In the genomic region with DNA sequence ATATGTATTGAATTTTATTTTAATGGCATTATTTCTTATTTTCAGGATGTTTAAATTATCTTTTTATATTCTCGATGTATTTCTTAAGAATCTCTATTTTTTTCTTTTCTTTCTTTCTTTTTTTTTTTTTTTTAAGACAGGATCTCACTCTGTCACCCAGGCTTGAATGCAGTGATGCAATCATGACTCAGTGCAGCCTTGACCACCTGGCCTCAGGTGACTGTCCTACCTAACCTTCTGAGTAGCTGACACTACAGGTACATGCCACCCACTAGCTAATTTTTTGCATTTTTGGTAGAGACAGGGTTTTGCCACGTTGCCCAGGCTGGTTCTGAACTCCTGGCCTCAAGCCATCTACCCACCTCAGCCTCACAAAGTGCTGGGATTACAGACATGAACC, we compare ENCODE assay signal across 20 cellular contexts.
DNase-seq lines count a peak whose midpoint lies in the region; ATAC-seq and TF ChIP-seq lines count a peak whose summit lies in the region.
"Had no signal": no experiment of that assay in that cellular context is flagged by ENCODE, and none has a peak within 500 bp of the region (broad histone marks: within the 10 kb centered on the region; RNA-seq: fewer than 3 reads in every experiment).

No MANE protein-coding gene starts in this region.

- no peak overlapping the region for H4K8ac ChIP-seq in trophoblast cell (ENCODE audit: low read depth, low read length)

- ATAC-seq in PC-3, result peak; percentile 45; the same call in 1 of the 2 replicates

- H3K36me3 ChIP-seq in PC-3 (ENCODE audit: low read depth, low read length) (no peaks in the 10 kb centered on the region), trophoblast cell (ENCODE audit: control insufficient read depth in 1 of 2, insufficient read depth in 2 of 2, low read length in 2 of 2) (no peaks in the 10 kb centered on the region)
- H3K36me3 ChIP-seq: BE2C had no signal

- no peak overlapping the region for H2AK5ac ChIP-seq in trophoblast cell (ENCODE audit: low read length)

- H3K9me3 ChIP-seq in PC-3 (ENCODE audit: low read length) (no peaks in the 10 kb centered on the region), trophoblast cell (ENCODE audit: insufficient read depth, low read depth, low read length) (peaks cover 3% of the 10 kb centered on the region)
- H3K9me3 ChIP-seq: BE2C had no signal

- no peaks in the 10 kb centered on the region for H3K9me2 ChIP-seq in PC-3 (replicated peaks; ENCODE audit: low read length)

- no peaks in the 10 kb centered on the region for H4K20me1 ChIP-seq in PC-3 (ENCODE audit: low read length)

- no peak overlapping the region for H3K14ac ChIP-seq in trophoblast cell (ENCODE audit: low read length)

- H3K23ac ChIP-seq in trophoblast cell (ENCODE audit: low read length), result no peak overlapping the region

- H2BK120ac ChIP-seq in trophoblast cell (ENCODE audit: insufficient read depth, low read length, poor library complexity), result no peak overlapping the region

- H3F3A ChIP-seq in PC-3 (ENCODE audit: low read length, unreplicated experiment), result no peaks in the 10 kb centered on the region

- H3K18ac ChIP-seq in trophoblast cell (ENCODE audit: low read length), result no peak overlapping the region

- H2BK5ac ChIP-seq in trophoblast cell (ENCODE audit: low read depth, low read length, poor library complexity), result no peak overlapping the region

- no TSS peak for BruUV-seq in PC-3 (replicated peaks; lab: Mats Ljungman, UMichigan)

- no peaks in the 10 kb centered on the region for H3K79me1 ChIP-seq in trophoblast cell (ENCODE audit: low read length)

- H3K27me3 ChIP-seq in PC-3 (ENCODE audit: low read length) (no peaks in the 10 kb centered on the region), trophoblast cell (ENCODE audit: insufficient read depth, low read length) (no peaks in the 10 kb centered on the region)
- H3K27me3 ChIP-seq: BE2C had no signal

- no peaks in the 10 kb centered on the region for H3K79me2 ChIP-seq in PC-3 (ENCODE audit: low read length)
- no peaks in the 10 kb centered on the region for H3K79me2 ChIP-seq in trophoblast cell (ENCODE audit: control insufficient read depth, insufficient read depth, low read length, poor library complexity)

- no peak for TF ChIP-seq CTCF in PC-3 (conservative IDR thresholded peaks at IDR 0.05; ENCODE audit: low read depth, low read length)
- no peak for TF ChIP-seq CTCF in epithelial cell of esophagus (IDR thresholded peaks at IDR 0.05; ENCODE audit: insufficient read depth, low read depth, low read length, missing control alignments)

- H3K27ac ChIP-seq in PC-3 (ENCODE audit: low read length) (no peak overlapping the region), trophoblast cell (ENCODE audit: low read depth, low read length) (no peak overlapping the region)

- no CpG with 5 or more reads among the region's 2 CpGs for WGBS in trophoblast cell (ENCODE audit: extremely low coverage, insufficient coverage, insufficient read length)

- H3K4me3 ChIP-seq in PC-3 (ENCODE audit: low read length), result no peak overlapping the region
- H3K4me3 ChIP-seq in epithelial cell of esophagus (ENCODE audit: low read length), result no peak overlapping the region
- H3K4me3 ChIP-seq in trophoblast cell (ENCODE audit: low read depth, low read length), result no peak overlapping the region

- peaks cover 20% of the 10 kb centered on the region for H3K4me1 ChIP-seq in PC-3 (ENCODE audit: insufficient read depth, low read length)
- H3K4me1 ChIP-seq in trophoblast cell (ENCODE audit: control insufficient read depth in 1 of 2, insufficient read depth in 2 of 2, low read length in 2 of 2), result peaks cover 0 to 2% of the 10 kb centered on the region in 2 experiments
- H3K4me1 ChIP-seq: BE2C had no signal

- intact Hi-C loops in PC-3 (cut with micrococcal nuclease), result loop anchor here (10.0 kb wide), 2 partner anchors 516 to 636 kb away; no protein-coding TSS in a partner anchor

- H3K4me2 ChIP-seq in PC-3 (ENCODE audit: low read length) (no peak overlapping the region), trophoblast cell (ENCODE audit: low read length) (no peak overlapping the region)

- H4K12ac ChIP-seq in trophoblast cell (ENCODE audit: low read depth, low read length), result no peak overlapping the region

- CTCF ChIA-PET in PC-3 (lab: Charles Lee) (interaction anchor here (0.6 kb wide), 1 partner anchor 69 kb away, joined by 4 read pairs; no protein-coding TSS in a partner anchor), HEK293T (lab: Yijun Ruan, JAX) (no interaction called here)

- peak; percentile 63 for DNase-seq in DMS53 (lab: John Stamatoyannopoulos, UW)
- peak; percentile 65 for DNase-seq in PC-3
- DNase-seq in epithelial cell of esophagus (ENCODE audit: low read depth), result peak; percentile 73
- peak; percentile 65 to 86 for DNase-seq in trophoblast cell
- DNase-seq in HEK293T (ENCODE audit: extremely low spot score), result no peak
- DNase-seq in NCI-H1092 (lab: John Stamatoyannopoulos, UW), result no peak
- no peak for DNase-seq in MV-4-11 (lab: John Stamatoyannopoulos, UW)
- DNase-seq: BE2C; DMS 273 treated with DMSO at 0.1 percent for 48 hours; GOT3; Kasumi-1; MM.1S; NCI-H1092 treated with DMSO at 0.1 percent for 48 hours; NCI-H1436 treated with DMSO at 0.1 percent for 48 hours; NCI-H2029; NCI-H2227 treated with DMSO at 0.1 percent for 48 hours; NCI-H510A treated with DMSO at 0.1 percent for 48 hours; NCI-H748 treated with DMSO at 0.1 percent for 48 hours; NK-92 treated with Interleukin-12 subunit alpha and Interleukin-12 subunit beta, amount 100 ng/mL, for 24 hours; Right ventricle myocardium superior had no signal

- POLR2A ChIA-PET in PC-3 (lab: Charles Lee; ENCODE audit: unreplicated experiment), result interaction anchor here (0.6 kb wide), 1 partner anchor 219 kb away, joined by 3 read pairs; the partner anchor contains the start of gene PTPRK
- POLR2A ChIA-PET in HEK293T (lab: Yijun Ruan, JAX), result no interaction called here

- H3K4ac ChIP-seq in trophoblast cell (ENCODE audit: low read depth, low read length), result no peak overlapping the region

- no peak overlapping the region for H4K91ac ChIP-seq in trophoblast cell (ENCODE audit: low read depth, low read length)

- H3K9ac ChIP-seq in PC-3 (ENCODE audit: low read length) (no peak overlapping the region), trophoblast cell (ENCODE audit: low read length) (no peak overlapping the region)

- H2AFZ ChIP-seq in PC-3 (ENCODE audit: low read length) (no peak overlapping the region), trophoblast cell (ENCODE audit: insufficient read depth, low read length, poor library complexity) (no peak overlapping the region)

- H2BK12ac ChIP-seq in trophoblast cell (ENCODE audit: low read length), result no peak overlapping the region

TF ChIP-seq in HEK293T, 16 proteins besides CTCF, POLR2A, EP300 and RAD21:
- TF ChIP-seq L3MBTL2 (conservative IDR thresholded peaks at IDR 0.05) (no peak), ARNT (IDR thresholded peaks at IDR 0.05) (no peak), ELF4 (IDR thresholded peaks at IDR 0.05) (no peak), HDGF (IDR thresholded peaks at IDR 0.05; ENCODE audit: borderline replicate concordance) (no peak), ZNF384 (IDR thresholded peaks at IDR 0.05) (no peak), LEF1 (IDR thresholded peaks at IDR 0.05; ENCODE audit: borderline replicate concordance) (no peak), SP1 (IDR thresholded peaks at IDR 0.05) (no peak), FOXK2 (IDR thresholded peaks at IDR 0.05) (no peak), FOXM1 (IDR thresholded peaks at IDR 0.05; ENCODE audit: borderline replicate concordance) (no peak), FOXA1 (IDR thresholded peaks at IDR 0.05) (no peak), SUZ12 (IDR thresholded peaks at IDR 0.05) (no peak), CTBP1 (IDR thresholded peaks at IDR 0.05; ENCODE audit: borderline replicate concordance) (no peak), BHLHE40 (IDR thresholded peaks at IDR 0.05; ENCODE audit: borderline replicate concordance) (no peak), TARDBP (IDR thresholded peaks at IDR 0.05) (no peak), NFRKB (IDR thresholded peaks at IDR 0.05) (no peak)
- TF ChIP-seq, protein P1, sequence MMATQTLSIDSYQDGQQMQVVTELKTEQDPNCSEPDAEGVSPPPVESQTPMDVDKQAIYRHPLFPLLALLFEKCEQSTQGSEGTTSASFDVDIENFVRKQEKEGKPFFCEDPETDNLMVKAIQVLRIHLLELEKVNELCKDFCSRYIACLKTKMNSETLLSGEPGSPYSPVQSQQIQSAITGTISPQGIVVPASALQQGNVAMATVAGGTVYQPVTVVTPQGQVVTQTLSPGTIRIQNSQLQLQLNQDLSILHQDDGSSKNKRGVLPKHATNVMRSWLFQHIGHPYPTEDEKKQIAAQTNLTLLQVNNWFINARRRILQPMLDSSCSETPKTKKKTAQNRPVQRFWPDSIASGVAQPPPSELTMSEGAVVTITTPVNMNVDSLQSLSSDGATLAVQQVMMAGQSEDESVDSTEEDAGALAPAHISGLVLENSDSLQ (IDR thresholded peaks at IDR 0.05), result no peak

Comparison
In these comparisons a context has a peak if more than half of its experiments do, and no peak if none do; other contexts are left out.
1. DNase-seq: peak in DMS53 (single experiment), PC-3 (single experiment), epithelial cell of esophagus (single experiment) and trophoblast cell (2 of 2); none in HEK293T (single experiment), NCI-H1092 (single experiment) and MV-4-11 (single experiment).